10 cellular contexts compared by ENCODE assay signal in genomic region chrX:55867254-55867653, GRCh38.
DNase-seq lines count a peak whose midpoint lies in the region; ATAC-seq and TF ChIP-seq lines count a peak whose summit lies in the region.
"Had no signal": no experiment of that assay in that cellular context is flagged by ENCODE, and none has a peak within 500 bp of the region (broad histone marks: within the 10 kb centered on the region; RNA-seq: fewer than 3 reads in every experiment).

No MANE protein-coding gene starts in this region.

- H3K4me3 ChIP-seq in GM06990 (replicated peaks; ENCODE audit: low read depth, low read length), result no peak overlapping the region

- POLR2A ChIA-PET in activated naive CD8-positive, alpha-beta T cell treated with anti-CD3 and anti-CD28 coated beads, Interleukin-2, amount 10 ng/mL, durations not matched to agents 7 days and 5 days (lab: Charles Lee), result no interaction called here

- DNase-seq in GM06990 (ENCODE audit: extremely low read depth, insufficient read length) (peak; percentile 61), SHP77 (lab: John Stamatoyannopoulos, UW) (no peak), mesothelial cell of epicardium (ENCODE audit: low spot score in 2 of 2, unreplicated experiment in 2 of 2) (no peak), SHP77 treated with DMSO at 0.1 percent for 48 hours (lab: John Stamatoyannopoulos, UW) (no peak)
- DNase-seq in activated naive CD8-positive, alpha-beta T cell treated with anti-CD3 and anti-CD28 coated beads, Interleukin-2, amount 10 ng/mL, durations not matched to agents 7 days and 5 days, result no peak
- DNase-seq in stimulated activated effector memory CD8-positive, alpha-beta T cell treated with anti-CD3 and anti-CD28 coated beads, Interleukin-12 subunit alpha, Interleukin-12 subunit beta, amount 100 ng/mL, for 72 hours (ENCODE audit: low spot score in 2 of 2), result no peak
- DNase-seq: activated B cell treated with CpG ODN at 0.5 μM for 24 hours, NCI-H2029 had no signal

- H3K9me3 Mint-ChIP-seq in activated naive CD8-positive, alpha-beta T cell treated with anti-CD3 and anti-CD28 coated beads, Interleukin-2, amount 10 ng/mL, durations not matched to agents 7 days and 5 days, result peaks cover 3% of the 10 kb centered on the region
- H3K9me3 Mint-ChIP-seq in stimulated activated effector memory CD8-positive, alpha-beta T cell treated with anti-CD3 and anti-CD28 coated beads, Interleukin-12 subunit alpha, Interleukin-12 subunit beta, amount 100 ng/mL, for 72 hours, result no peaks in the 10 kb centered on the region
- H3K9me3 Mint-ChIP-seq in mesothelial cell of epicardium, result peaks cover 42% of the 10 kb centered on the region
- H3K9me3 Mint-ChIP-seq: activated B cell treated with CpG ODN at 0.5 μM for 24 hours had no signal

- H3K36me3 ChIP-seq in GM06990 (ENCODE audit: control insufficient read depth, insufficient read depth, low read length), result no peaks in the 10 kb centered on the region

- ATAC-seq in GM19467 (IDR thresholded peaks at IDR 0.05; ENCODE audit: unreplicated experiment) (peak; percentile 84), HG03175 (IDR thresholded peaks at IDR 0.05; ENCODE audit: unreplicated experiment) (peak; percentile 82)
- ATAC-seq in activated naive CD8-positive, alpha-beta T cell treated with anti-CD3 and anti-CD28 coated beads, Interleukin-2, amount 10 ng/mL, durations not matched to agents 7 days and 5 days (ENCODE audit: low read depth), result peak; percentile 42
- no peak for ATAC-seq in stimulated activated effector memory CD8-positive, alpha-beta T cell treated with anti-CD3 and anti-CD28 coated beads, Interleukin-12 subunit alpha, Interleukin-12 subunit beta, amount 100 ng/mL, for 72 hours

- peak overlapping the region; percentile 28 for H3K4me3 Mint-ChIP-seq in activated naive CD8-positive, alpha-beta T cell treated with anti-CD3 and anti-CD28 coated beads, Interleukin-2, amount 10 ng/mL, durations not matched to agents 7 days and 5 days
- H3K4me3 Mint-ChIP-seq in stimulated activated effector memory CD8-positive, alpha-beta T cell treated with anti-CD3 and anti-CD28 coated beads, Interleukin-12 subunit alpha, Interleukin-12 subunit beta, amount 100 ng/mL, for 72 hours, result no peak overlapping the region
- no peak overlapping the region for H3K4me3 Mint-ChIP-seq in mesothelial cell of epicardium
- H3K4me3 Mint-ChIP-seq: activated B cell treated with CpG ODN at 0.5 μM for 24 hours had no signal

- peaks cover 11% of the 10 kb centered on the region for H3K4me1 Mint-ChIP-seq in activated naive CD8-positive, alpha-beta T cell treated with anti-CD3 and anti-CD28 coated beads, Interleukin-2, amount 10 ng/mL, durations not matched to agents 7 days and 5 days
- H3K4me1 Mint-ChIP-seq in stimulated activated effector memory CD8-positive, alpha-beta T cell treated with anti-CD3 and anti-CD28 coated beads, Interleukin-12 subunit alpha, Interleukin-12 subunit beta, amount 100 ng/mL, for 72 hours, result no peaks in the 10 kb centered on the region
- H3K4me1 Mint-ChIP-seq in mesothelial cell of epicardium, result peaks cover 4% of the 10 kb centered on the region

- peaks cover 2% of the 10 kb centered on the region for H3K36me3 Mint-ChIP-seq in activated naive CD8-positive, alpha-beta T cell treated with anti-CD3 and anti-CD28 coated beads, Interleukin-2, amount 10 ng/mL, durations not matched to agents 7 days and 5 days
- H3K36me3 Mint-ChIP-seq in stimulated activated effector memory CD8-positive, alpha-beta T cell treated with anti-CD3 and anti-CD28 coated beads, Interleukin-12 subunit alpha, Interleukin-12 subunit beta, amount 100 ng/mL, for 72 hours, result no peaks in the 10 kb centered on the region
- no peaks in the 10 kb centered on the region for H3K36me3 Mint-ChIP-seq in mesothelial cell of epicardium

- no peaks in the 10 kb centered on the region for H3K27me3 ChIP-seq in GM06990 (replicated peaks; ENCODE audit: control insufficient read depth, insufficient read depth, low read length)

- TF ChIP-seq CTCF in GM06990 (IDR thresholded peaks at IDR 0.05; ENCODE audit: insufficient read depth, low read length, poor library complexity, severe bottlenecking) (no peak), mesothelial cell of epicardium (IDR thresholded peaks at IDR 0.05; ENCODE audit: unreplicated experiment) (no peak)

- peak overlapping the region; percentile 61 for H3K27ac Mint-ChIP-seq in activated naive CD8-positive, alpha-beta T cell treated with anti-CD3 and anti-CD28 coated beads, Interleukin-2, amount 10 ng/mL, durations not matched to agents 7 days and 5 days
- no peak overlapping the region for H3K27ac Mint-ChIP-seq in stimulated activated effector memory CD8-positive, alpha-beta T cell treated with anti-CD3 and anti-CD28 coated beads, Interleukin-12 subunit alpha, Interleukin-12 subunit beta, amount 100 ng/mL, for 72 hours
- no peak overlapping the region for H3K27ac Mint-ChIP-seq in mesothelial cell of epicardium
- H3K27ac Mint-ChIP-seq: activated B cell treated with CpG ODN at 0.5 μM for 24 hours had no signal

- peaks cover 4% of the 10 kb centered on the region for H3K27me3 Mint-ChIP-seq in activated naive CD8-positive, alpha-beta T cell treated with anti-CD3 and anti-CD28 coated beads, Interleukin-2, amount 10 ng/mL, durations not matched to agents 7 days and 5 days
- no peaks in the 10 kb centered on the region for H3K27me3 Mint-ChIP-seq in mesothelial cell of epicardium (ENCODE audit: low read depth)
- H3K27me3 Mint-ChIP-seq: activated B cell treated with CpG ODN at 0.5 μM for 24 hours had no signal
